ENCODE assay signal across 7 cellular contexts in the genomic region with DNA sequence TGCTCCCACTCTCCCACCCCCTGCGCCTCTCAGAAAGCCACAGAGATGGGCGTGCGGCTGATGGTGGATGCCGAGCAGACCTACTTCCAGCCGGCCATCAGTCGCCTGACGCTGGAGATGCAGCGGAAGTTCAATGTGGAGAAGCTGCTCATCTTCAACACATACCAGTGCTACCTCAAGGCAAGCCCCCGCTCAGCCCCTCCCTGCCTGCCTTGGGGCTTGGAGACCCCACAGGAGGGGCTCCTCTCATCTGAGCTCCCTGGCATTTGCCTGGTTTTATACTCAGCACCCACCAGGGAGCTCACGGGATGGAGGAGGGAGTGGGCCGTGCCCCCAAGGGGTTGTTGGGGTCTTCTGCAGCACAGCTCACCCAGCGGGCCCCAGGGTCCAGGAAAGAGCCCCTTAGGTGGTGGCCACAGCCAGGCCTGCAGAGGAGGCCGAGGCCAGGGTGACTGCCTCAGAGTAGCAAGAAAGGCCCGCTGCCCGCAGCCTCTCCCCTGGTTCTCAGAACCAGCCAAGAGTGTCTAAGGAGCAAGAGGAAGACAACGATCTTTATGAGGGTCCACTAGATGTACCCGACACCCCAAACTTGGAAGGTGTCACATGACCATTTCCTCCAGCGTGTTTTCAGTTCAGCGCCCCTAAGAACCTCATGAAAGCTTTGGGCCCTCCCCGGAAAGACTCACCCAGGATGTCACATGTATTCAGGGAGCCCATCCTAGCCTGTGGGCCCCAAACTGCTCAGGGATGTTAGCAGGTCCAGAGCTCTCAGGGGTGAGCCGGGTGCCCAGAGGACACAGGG. TPM values are rescaled to one million over a fixed set of nuclear protein-coding genes. Genes with fewer than 3 reads are reported as not detected.
DNase-seq lines count a peak whose midpoint lies in the region; ATAC-seq, FAIRE-seq and TF ChIP-seq lines count a peak whose summit lies in the region.
"Not testable (repeated sequence)": the region's sequence is repeated elsewhere in the genome, so short reads cannot be mapped to it uniquely, and the experiment has no call there.
"Had no signal": no experiment of that assay in that cellular context is flagged by ENCODE, and none has a peak within 500 bp of the region (broad histone marks: within the 10 kb centered on the region; RNA-seq: fewer than 3 reads in every experiment).

No MANE protein-coding gene starts in this region.

- CTCF ChIA-PET in activated CD4-positive, alpha-beta T cell treated with anti-CD3 and anti-CD28 coated beads, Interleukin-2, amount 10 ng/mL, durations not matched to agents 7 days and 5 days (lab: Charles Lee): interaction anchor here (1.0 to 1.6 kb wide), 2 partner anchors 9 to 10 kb away, joined by 3 to 4 read pairs; no protein-coding TSS in a partner anchor

- H3K9ac ChIP-seq in kidney (ENCODE audit: low read length in 2 of 2): not testable (repeated sequence)

- peak; percentile 40 for DNase-seq in CD14-positive monocyte (ENCODE audit: low spot score)
- not testable (repeated sequence) for DNase-seq in activated CD4-positive, alpha-beta T cell treated with anti-CD3 and anti-CD28 coated beads, Interleukin-2, amount 10 ng/mL, durations not matched to agents 7 days and 5 days; activated naive CD8-positive, alpha-beta T cell treated with anti-CD3 and anti-CD28 coated beads, Interleukin-2, amount 10 ng/mL, durations not matched to agents 7 days and 5 days
- DNase-seq in Right ventricle myocardium inferior (ENCODE audit: missing footprints): peak; percentile 27
- peak; percentile 53 for DNase-seq in kidney
- DNase-seq in posterior vena cava (ENCODE audit: low spot score): peak; percentile 46

- H3K36me3 Mint-ChIP-seq in CD14-positive monocyte; activated CD4-positive, alpha-beta T cell treated with anti-CD3 and anti-CD28 coated beads, Interleukin-2, amount 10 ng/mL, durations not matched to agents 7 days and 5 days (ENCODE audit: low read depth); activated naive CD8-positive, alpha-beta T cell treated with anti-CD3 and anti-CD28 coated beads, Interleukin-2, amount 10 ng/mL, durations not matched to agents 7 days and 5 days: not testable (repeated sequence)

- not testable (repeated sequence) for H3K36me3 ChIP-seq in kidney (ENCODE audit: control insufficient read depth in 1 of 2, insufficient read depth in 2 of 2, low read length in 2 of 2)

- not testable (repeated sequence) for FAIRE-seq in kidney (lab: Jason Lieb, UNC)

- not testable (repeated sequence) for H3K27ac Mint-ChIP-seq in CD14-positive monocyte; activated naive CD8-positive, alpha-beta T cell treated with anti-CD3 and anti-CD28 coated beads, Interleukin-2, amount 10 ng/mL, durations not matched to agents 7 days and 5 days
- peak overlapping the region; percentile 19 for H3K27ac Mint-ChIP-seq in activated CD4-positive, alpha-beta T cell treated with anti-CD3 and anti-CD28 coated beads, Interleukin-2, amount 10 ng/mL, durations not matched to agents 7 days and 5 days

- not testable (repeated sequence) for H3K4me3 Mint-ChIP-seq in CD14-positive monocyte; activated CD4-positive, alpha-beta T cell treated with anti-CD3 and anti-CD28 coated beads, Interleukin-2, amount 10 ng/mL, durations not matched to agents 7 days and 5 days; activated naive CD8-positive, alpha-beta T cell treated with anti-CD3 and anti-CD28 coated beads, Interleukin-2, amount 10 ng/mL, durations not matched to agents 7 days and 5 days

- not testable (repeated sequence) for H3K9me3 ChIP-seq in kidney (ENCODE audit: control insufficient read depth in 1 of 2, low read length in 2 of 2)

- not testable (repeated sequence) for H3K4me3 ChIP-seq in kidney (ENCODE audit: low read length in 2 of 2)

- POLR2A ChIA-PET in activated CD4-positive, alpha-beta T cell treated with anti-CD3 and anti-CD28 coated beads, Interleukin-2, amount 10 ng/mL, durations not matched to agents 7 days and 5 days (lab: Charles Lee): not testable (repeated sequence)
- POLR2A ChIA-PET in activated naive CD8-positive, alpha-beta T cell treated with anti-CD3 and anti-CD28 coated beads, Interleukin-2, amount 10 ng/mL, durations not matched to agents 7 days and 5 days (lab: Charles Lee): interaction anchor here (1.4 kb wide), 1 partner anchor 13 kb away, joined by 4 read pairs; a partner anchor contains a TSS

- H3K4me1 ChIP-seq in kidney (ENCODE audit: control insufficient read depth in 1 of 2, insufficient read depth in 1 of 2, low read depth in 1 of 2, low read length in 2 of 2): not testable (repeated sequence)

- H3K4me1 Mint-ChIP-seq in CD14-positive monocyte; activated CD4-positive, alpha-beta T cell treated with anti-CD3 and anti-CD28 coated beads, Interleukin-2, amount 10 ng/mL, durations not matched to agents 7 days and 5 days; activated naive CD8-positive, alpha-beta T cell treated with anti-CD3 and anti-CD28 coated beads, Interleukin-2, amount 10 ng/mL, durations not matched to agents 7 days and 5 days: not testable (repeated sequence)

- peak; percentile 28 for ATAC-seq in activated naive CD8-positive, alpha-beta T cell treated with anti-CD3 and anti-CD28 coated beads, Interleukin-2, amount 10 ng/mL, durations not matched to agents 7 days and 5 days (ENCODE audit: low read depth)
- ATAC-seq in Right ventricle myocardium inferior: not testable (repeated sequence)

- not testable (repeated sequence) for H3K27ac ChIP-seq in kidney (ENCODE audit: low read depth in 2 of 2, low read length in 2 of 2)

- peaks cover 2 to 10% (median 2%) of the 10 kb centered on the region in 3 donors for H3K27me3 Mint-ChIP-seq in CD14-positive monocyte (ENCODE audit: low read depth in 3 of 3)
- H3K27me3 Mint-ChIP-seq in activated CD4-positive, alpha-beta T cell treated with anti-CD3 and anti-CD28 coated beads, Interleukin-2, amount 10 ng/mL, durations not matched to agents 7 days and 5 days; activated naive CD8-positive, alpha-beta T cell treated with anti-CD3 and anti-CD28 coated beads, Interleukin-2, amount 10 ng/mL, durations not matched to agents 7 days and 5 days: not testable (repeated sequence)

- not testable (repeated sequence) for TF ChIP-seq CTCF in CD14-positive monocyte (IDR thresholded peaks at IDR 0.05); kidney (IDR thresholded peaks at IDR 0.05; ENCODE audit: borderline replicate concordance, extremely low read depth, insufficient read depth)

- intact Hi-C loops in CD14-positive monocyte (cut with micrococcal nuclease); Right ventricle myocardium inferior (cut with DNase I); kidney (cut with DNase I); posterior vena cava (cut with DNase I): not testable (repeated sequence)

- not testable (repeated sequence) for H3K9me3 Mint-ChIP-seq in CD14-positive monocyte; activated CD4-positive, alpha-beta T cell treated with anti-CD3 and anti-CD28 coated beads, Interleukin-2, amount 10 ng/mL, durations not matched to agents 7 days and 5 days; activated naive CD8-positive, alpha-beta T cell treated with anti-CD3 and anti-CD28 coated beads, Interleukin-2, amount 10 ng/mL, durations not matched to agents 7 days and 5 days

RNA-seq across cellular contexts. Expression of a gene that starts 13.0 kb away (rescaled TPM):
- 10 to 100 TPM; 56.3 to 62.8 TPM for polyA plus RNA-seq in CD14-positive monocyte
- total RNA-seq in activated CD4-positive, alpha-beta T cell treated with anti-CD3 and anti-CD28 coated beads, Interleukin-2, amount 10 ng/mL, durations not matched to agents 7 days and 5 days: 10 to 100 TPM; 60.4 to 63.1 TPM
- total RNA-seq in activated naive CD8-positive, alpha-beta T cell treated with anti-CD3 and anti-CD28 coated beads, Interleukin-2, amount 10 ng/mL, durations not matched to agents 7 days and 5 days: 10 to 100 TPM; 39.7 to 45.7 TPM
- total RNA-seq in Right ventricle myocardium inferior: 44.2 TPM
- total RNA-seq in kidney: 35.3 TPM
- 137 TPM for polyA plus RNA-seq in kidney (ENCODE audit: insufficient read depth, low read depth, low replicate concordance)
- 10 to 100 TPM; 25.7 to 27.1 TPM for total RNA-seq in posterior vena cava

RNA-seq across cellular contexts. Expression of a gene that starts 38.7 kb away (rescaled TPM):
- polyA plus RNA-seq in CD14-positive monocyte: not detected
- total RNA-seq in activated CD4-positive, alpha-beta T cell treated with anti-CD3 and anti-CD28 coated beads, Interleukin-2, amount 10 ng/mL, durations not matched to agents 7 days and 5 days: 1 to 10 TPM; 3.1 to 4.0 TPM
- total RNA-seq in activated naive CD8-positive, alpha-beta T cell treated with anti-CD3 and anti-CD28 coated beads, Interleukin-2, amount 10 ng/mL, durations not matched to agents 7 days and 5 days: 1 to 10 TPM; 5.7 to 6.1 TPM
- 1.2 TPM for total RNA-seq in Right ventricle myocardium inferior
- total RNA-seq in kidney: 1.2 TPM
- 2.5 TPM for polyA plus RNA-seq in kidney (ENCODE audit: insufficient read depth, low read depth, low replicate concordance)
- under 1 TPM; 0.19 to 0.76 TPM for total RNA-seq in posterior vena cava
- polyA plus RNA-seq: IgD-negative memory B cell had no signal
